ENCODE assay signal across 9 cellular contexts in genomic region chrX:7926501-7926900, GRCh38. TPM values are rescaled to one million over a fixed set of nuclear protein-coding genes. Genes with fewer than 3 reads are reported as not detected.
DNase-seq lines count a peak whose midpoint lies in the region; ATAC-seq and TF ChIP-seq lines count a peak whose summit lies in the region.
"Had no signal": no experiment of that assay in that cellular context is flagged by ENCODE, and none has a peak within 500 bp of the region (broad histone marks: within the 10 kb centered on the region; RNA-seq: fewer than 3 reads in every experiment).

No MANE protein-coding gene starts in this region.

- H3K4me3 Mint-ChIP-seq in activated naive CD8-positive, alpha-beta T cell treated with anti-CD3 and anti-CD28 coated beads, Interleukin-2, amount 50 U/mL, for 24 hours, result peak overlapping the region; percentile 89
- H3K4me3 Mint-ChIP-seq in immature natural killer cell, result peak overlapping the region in 4 of 5 donors; percentile 93 to 99 (median 98)
- peak overlapping the region; percentile 88 for H3K4me3 Mint-ChIP-seq in stimulated activated memory B cell treated with anti-CD40 and anti-IgM and Interleukin-4, amounts not matched to agents 10 μg/mL and 1 μg/mL and 100 μg/mL, for 72 hours

- H3K27me3 Mint-ChIP-seq in activated naive CD8-positive, alpha-beta T cell treated with anti-CD3 and anti-CD28 coated beads, Interleukin-2, amount 50 U/mL, for 24 hours, result no peaks in the 10 kb centered on the region
- peaks cover 0 to 8% (median 4%) of the 10 kb centered on the region in 3 donors for H3K27me3 Mint-ChIP-seq in immature natural killer cell (ENCODE audit: low read depth in 3 of 3)
- no peaks in the 10 kb centered on the region for H3K27me3 Mint-ChIP-seq in stimulated activated memory B cell treated with anti-CD40 and anti-IgM and Interleukin-4, amounts not matched to agents 10 μg/mL and 1 μg/mL and 100 μg/mL, for 72 hours

- CTCF ChIA-PET in SK-N-SH (lab: Yijun Ruan, JAX), result interaction anchor here (0.7 to 1.8 kb wide), 7 partner anchors 11 to 102 kb away, joined by 3 to 7 read pairs (median 3); no protein-coding TSS in a partner anchor

- peak overlapping the region; percentile 94; the same call in 1 of the 2 replicates for H2AFZ ChIP-seq in SK-N-SH (ENCODE audit: low read depth)

- no peak for ATAC-seq in SK-N-SH treated with all-trans-retinoic acid at 6 μM for 48 hours
- ATAC-seq in activated naive CD8-positive, alpha-beta T cell treated with anti-CD3 and anti-CD28 coated beads, Interleukin-2, amount 50 U/mL, for 24 hours, result no peak
- no peak for ATAC-seq in stimulated activated memory B cell treated with anti-CD40 and anti-IgM and Interleukin-4, amounts not matched to agents 10 μg/mL and 1 μg/mL and 100 μg/mL, for 72 hours
- ATAC-seq in HG03039 (IDR thresholded peaks at IDR 0.05; ENCODE audit: unreplicated experiment), result no peak

- no peaks in the 10 kb centered on the region for H3K9me3 Mint-ChIP-seq in activated naive CD8-positive, alpha-beta T cell treated with anti-CD3 and anti-CD28 coated beads, Interleukin-2, amount 50 U/mL, for 24 hours
- H3K9me3 Mint-ChIP-seq in immature natural killer cell, result no peaks in the 10 kb centered on the region
- no peaks in the 10 kb centered on the region for H3K9me3 Mint-ChIP-seq in stimulated activated memory B cell treated with anti-CD40 and anti-IgM and Interleukin-4, amounts not matched to agents 10 μg/mL and 1 μg/mL and 100 μg/mL, for 72 hours

- DNase-seq in SK-N-SH (no peak), immature natural killer cell (no peak)
- no peak for DNase-seq in activated naive CD8-positive, alpha-beta T cell treated with anti-CD3 and anti-CD28 coated beads, Interleukin-2, amount 50 U/mL, for 24 hours
- no peak for DNase-seq in activated CD8-positive, alpha-beta memory T cell treated with anti-CD3 and anti-CD28 coated beads, Interleukin-2, amount 50 U/mL, for 48 hours
- DNase-seq in stimulated activated CD4-positive, alpha-beta T cell treated with anti-CD3 and anti-CD28 coated beads, Interleukin-4, amount 100 ng/mL, for 24 hours, result no peak

- no peak for TF ChIP-seq EP300 in SK-N-SH (IDR thresholded peaks at IDR 0.05; ENCODE audit: borderline replicate concordance in 1 of 2, low read depth in 1 of 2, low read length in 1 of 2)

- peaks cover 5% of the 10 kb centered on the region for H3F3A ChIP-seq in SK-N-SH (replicated peaks; ENCODE audit: insufficient read depth)

- H4K20me1 ChIP-seq in SK-N-SH (ENCODE audit: insufficient read depth), result no peaks in the 10 kb centered on the region
- H4K20me1 ChIP-seq: BLaER1 treated with 17β-estradiol and CSF1 and Interleukin-3, amounts not matched to agents 10 nM and 100 nM had no signal

- H3K36me3 Mint-ChIP-seq in activated naive CD8-positive, alpha-beta T cell treated with anti-CD3 and anti-CD28 coated beads, Interleukin-2, amount 50 U/mL, for 24 hours (ENCODE audit: low read depth), result peaks cover 4% of the 10 kb centered on the region
- peaks cover 5 to 23% (median 15%) of the 10 kb centered on the region in 3 donors for H3K36me3 Mint-ChIP-seq in immature natural killer cell
- peaks cover 6% of the 10 kb centered on the region for H3K36me3 Mint-ChIP-seq in stimulated activated memory B cell treated with anti-CD40 and anti-IgM and Interleukin-4, amounts not matched to agents 10 μg/mL and 1 μg/mL and 100 μg/mL, for 72 hours

- no peak for TF ChIP-seq CTCF in SK-N-SH (IDR thresholded peaks at IDR 0.05)

- no peaks in the 10 kb centered on the region for H3K9me3 ChIP-seq in SK-N-SH

- H3K9ac ChIP-seq in SK-N-SH, result peak overlapping the region; percentile 51; the same call in 1 of the 2 replicates
- H3K9ac ChIP-seq: BLaER1 treated with 17β-estradiol and CSF1 and Interleukin-3, amounts not matched to agents 10 nM and 100 nM had no signal

- POLR2A ChIA-PET in SK-N-SH (lab: Yijun Ruan, JAX), result no interaction called here

- 81% methylated on average over 5 of the region's 5 CpGs for WGBS in SK-N-SH (ENCODE audit: low lambda C conversion rate)

- peak overlapping the region; percentile 65 for H3K4me2 ChIP-seq in SK-N-SH
- H3K4me2 ChIP-seq: BLaER1 treated with 17β-estradiol and CSF1 and Interleukin-3, amounts not matched to agents 10 nM and 100 nM had no signal

- peaks cover 0 to 5% of the 10 kb centered on the region in 2 experiments; a peak in 2 of 4 replicates for H3K4me1 ChIP-seq in SK-N-SH (ENCODE audit: control insufficient read depth in 1 of 2, insufficient read depth in 2 of 2, low read depth in 1 of 2, low read length in 1 of 2)
- H3K4me1 ChIP-seq: BLaER1 treated with 17β-estradiol and CSF1 and Interleukin-3, amounts not matched to agents 10 nM and 100 nM had no signal

- H3K27ac Mint-ChIP-seq in activated naive CD8-positive, alpha-beta T cell treated with anti-CD3 and anti-CD28 coated beads, Interleukin-2, amount 50 U/mL, for 24 hours, result no peak overlapping the region
- H3K27ac Mint-ChIP-seq in immature natural killer cell, result peak overlapping the region in 5 of 6 donors; percentile 88 to 99 (median 96)
- peak overlapping the region; percentile 96 for H3K27ac Mint-ChIP-seq in stimulated activated memory B cell treated with anti-CD40 and anti-IgM and Interleukin-4, amounts not matched to agents 10 μg/mL and 1 μg/mL and 100 μg/mL, for 72 hours

- peak overlapping the region; percentile 60 to 67 for H3K4me3 ChIP-seq in SK-N-SH (ENCODE audit: low read depth in 2 of 2, low read length in 1 of 2)
- H3K4me3 ChIP-seq: BLaER1 treated with 17β-estradiol and CSF1 and Interleukin-3, amounts not matched to agents 10 nM and 100 nM had no signal

- TF ChIP-seq RAD21 in SK-N-SH (IDR thresholded peaks at IDR 0.05; ENCODE audit: low read length), result no peak

- no peaks in the 10 kb centered on the region for H3K79me2 ChIP-seq in SK-N-SH (ENCODE audit: insufficient read depth)

- H3K4me1 Mint-ChIP-seq in activated naive CD8-positive, alpha-beta T cell treated with anti-CD3 and anti-CD28 coated beads, Interleukin-2, amount 50 U/mL, for 24 hours, result peaks cover 17% of the 10 kb centered on the region
- peaks cover 27 to 32% of the 10 kb centered on the region in 2 donors for H3K4me1 Mint-ChIP-seq in immature natural killer cell
- no peaks in the 10 kb centered on the region for H3K4me1 Mint-ChIP-seq in stimulated activated memory B cell treated with anti-CD40 and anti-IgM and Interleukin-4, amounts not matched to agents 10 μg/mL and 1 μg/mL and 100 μg/mL, for 72 hours

- no peaks in the 10 kb centered on the region for H3K27me3 ChIP-seq in SK-N-SH (ENCODE audit: insufficient read depth)
- H3K27me3 ChIP-seq: BLaER1 treated with 17β-estradiol and CSF1 and Interleukin-3, amounts not matched to agents 10 nM and 100 nM had no signal

- no peak overlapping the region for H3K27ac ChIP-seq in SK-N-SH (ENCODE audit: low read depth in 2 of 2, low read length in 1 of 2)
- H3K27ac ChIP-seq: BLaER1 treated with 17β-estradiol and CSF1 and Interleukin-3, amounts not matched to agents 10 nM and 100 nM had no signal

- H3K9me2 ChIP-seq in SK-N-SH, result no peaks in the 10 kb centered on the region

- peaks cover 0 to 7% of the 10 kb centered on the region in 2 experiments for H3K36me3 ChIP-seq in SK-N-SH (replicated peaks in 1 of 2; ENCODE audit: control insufficient read depth in 1 of 2, insufficient read depth in 2 of 2, low read length in 1 of 2)
- H3K36me3 ChIP-seq: BLaER1 treated with 17β-estradiol and CSF1 and Interleukin-3, amounts not matched to agents 10 nM and 100 nM had no signal

TF ChIP-seq in SK-N-SH, 30 proteins besides CTCF, POLR2A, EP300 and RAD21 (continues in another document):
- TF ChIP-seq USF1 (IDR thresholded peaks at IDR 0.05; ENCODE audit: borderline replicate concordance, low read depth), result no peak
- no peak for TF ChIP-seq TAF1 (IDR thresholded peaks at IDR 0.05; ENCODE audit: borderline replicate concordance, low read depth, low read length)
- TF ChIP-seq GATA2 (CRISPR knock-in tag; IDR thresholded peaks at IDR 0.05), result no peak

TF ChIP-seq in SK-N-SH treated with all-trans-retinoic acid at 6 μM for 48 hours, 23 proteins besides CTCF, POLR2A, EP300 and RAD21 (continues in another document):
- TF ChIP-seq ZNF565 (CRISPR knock-in tag; conservative IDR thresholded peaks at IDR 0.05; ENCODE audit: low read depth) (no peak), TCF4 (CRISPR knock-in tag; IDR thresholded peaks at IDR 0.05; ENCODE audit: borderline replicate concordance) (no peak), TOX (CRISPR knock-in tag; IDR thresholded peaks at IDR 0.05; ENCODE audit: borderline replicate concordance) (no peak), PPARA (CRISPR knock-in tag; IDR thresholded peaks at IDR 0.05; ENCODE audit: borderline replicate concordance) (no peak), PATZ1 (CRISPR knock-in tag; IDR thresholded peaks at IDR 0.05; ENCODE audit: borderline replicate concordance) (no peak), ZC3H10 (CRISPR knock-in tag; IDR thresholded peaks at IDR 0.05) (no peak), ZNF70 (CRISPR knock-in tag; IDR thresholded peaks at IDR 0.05) (no peak)

RNA-seq across cellular contexts. Expression of gene PNPLA4, which starts 0.7 kb away (rescaled TPM):
- polyA plus RNA-seq in SK-N-SH (2012; rRNA removed), result 13.4 and 14.0 TPM in 2 replicates
- 15.8 and 16.7 TPM in 2 replicates for polyA plus RNA-seq in SK-N-SH (2012; cell fraction: cytosol; rRNA removed)
- polyA plus RNA-seq in SK-N-SH (2012; cell fraction: nucleus; rRNA removed), result 4.0 and 7.8 TPM in 2 replicates
- polyA plus RNA-seq in immature natural killer cell, result 10 to 100 TPM in 2 of 3 donors, 1 to 10 TPM in 1; 2.9 to 18.1 (median 11.9) TPM
